In the genomic region with DNA sequence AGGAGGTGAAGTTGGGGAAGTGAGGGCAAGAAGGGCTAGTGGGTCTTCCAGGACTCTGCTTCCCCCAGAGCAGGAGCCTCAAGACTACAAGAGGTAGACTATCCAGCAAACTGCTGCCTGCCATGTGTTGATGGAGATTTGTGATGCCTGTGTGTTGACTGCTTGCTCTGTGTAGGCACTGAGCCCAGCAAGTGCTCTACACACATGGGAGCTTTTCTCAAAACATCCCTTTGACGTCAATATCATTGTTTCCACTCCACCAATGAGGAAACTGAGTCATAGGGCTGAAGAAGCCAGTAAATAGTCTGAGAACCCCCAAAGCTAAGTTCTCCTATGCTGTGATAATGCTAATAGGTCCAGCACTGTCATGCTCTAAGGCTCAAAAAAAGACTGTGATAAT, we compare ENCODE assay signal across 14 cellular contexts.
"Had no signal": no experiment of that assay in that cellular context is flagged by ENCODE, and none has a peak within 500 bp of the region (broad histone marks: within the 10 kb centered on the region; RNA-seq: fewer than 3 reads in every experiment).

No MANE protein-coding gene starts in this region.

- H3K4me1 Mint-ChIP-seq: activated B cell treated with CpG ODN at 0.5 μM for 24 hours, natural killer cell had no signal

- H3K36me3 Mint-ChIP-seq: natural killer cell had no signal

- H3K9me3 ChIP-seq: ascending aorta, ovary, right lobe of liver, thyroid gland had no signal

- ATAC-seq: left ventricle myocardium superior, natural killer cell had no signal

- H3K36me3 ChIP-seq: ascending aorta, cardiac muscle cell, ovary, right lobe of liver, thyroid gland had no signal

- H3K27ac ChIP-seq: ascending aorta, cardiac muscle cell, ovary, right lobe of liver, SK-N-MC, thyroid gland had no signal

- H3K4me1 ChIP-seq: ascending aorta, right lobe of liver, thyroid gland had no signal

- H3K27me3 Mint-ChIP-seq: activated B cell treated with CpG ODN at 0.5 μM for 24 hours had no signal

- H3K9me3 Mint-ChIP-seq: activated B cell treated with CpG ODN at 0.5 μM for 24 hours; activated CD8-positive, alpha-beta T cell treated with anti-CD3 and anti-CD28 coated beads for 36 hours; activated naive CD4-positive, alpha-beta T cell treated with anti-CD3 and anti-CD28 coated beads for 36 hours; activated T-cell treated with anti-CD3 and anti-CD28 coated beads, Interleukin-2, amount 50 U/mL, for 24 hours; natural killer cell; T-helper 2 cell treated with Interferon-gamma antibody and Interleukin-4, amounts not matched to agents 5 μg/mL and 100 μg/mL, for 36 hours had no signal

- H3K4me3 ChIP-seq: ascending aorta, cardiac muscle cell, ovary, right lobe of liver, SK-N-MC, thyroid gland had no signal

- H3K27ac Mint-ChIP-seq: activated B cell treated with CpG ODN at 0.5 μM for 24 hours; activated CD8-positive, alpha-beta T cell treated with anti-CD3 and anti-CD28 coated beads for 36 hours; activated naive CD4-positive, alpha-beta T cell treated with anti-CD3 and anti-CD28 coated beads for 36 hours; activated T-cell treated with anti-CD3 and anti-CD28 coated beads, Interleukin-2, amount 50 U/mL, for 24 hours; natural killer cell; T-helper 2 cell treated with Interferon-gamma antibody and Interleukin-4, amounts not matched to agents 5 μg/mL and 100 μg/mL, for 36 hours had no signal

- H3K27me3 ChIP-seq: ascending aorta, cardiac muscle cell, ovary, right lobe of liver, thyroid gland had no signal

- DNase-seq: activated B cell treated with CpG ODN at 0.5 μM for 24 hours; activated T-cell treated with anti-CD3 and anti-CD28 coated beads, Interleukin-2, amount 50 U/mL, for 24 hours; left ventricle myocardium superior; natural killer cell; ovary; right lobe of liver; stimulated activated naive CD4-positive, alpha-beta T cell; thyroid gland had no signal

- H3K4me3 Mint-ChIP-seq: activated B cell treated with CpG ODN at 0.5 μM for 24 hours; activated CD8-positive, alpha-beta T cell treated with anti-CD3 and anti-CD28 coated beads for 36 hours; activated naive CD4-positive, alpha-beta T cell treated with anti-CD3 and anti-CD28 coated beads for 36 hours; activated T-cell treated with anti-CD3 and anti-CD28 coated beads, Interleukin-2, amount 50 U/mL, for 24 hours; natural killer cell; T-helper 2 cell treated with Interferon-gamma antibody and Interleukin-4, amounts not matched to agents 5 μg/mL and 100 μg/mL, for 36 hours had no signal
